10 cellular contexts compared by ENCODE assay signal in genomic region chr16:89314357-89314756, GRCh38.
A peak's percentile ranks its signal among the peaks of the same experiment; 100 is the strongest.
DNase-seq lines count a peak whose midpoint lies in the region; ATAC-seq and TF ChIP-seq lines count a peak whose summit lies in the region.
"Had no signal": no experiment of that assay in that cellular context is flagged by ENCODE, and none has a peak within 500 bp of the region (broad histone marks: within the 10 kb centered on the region; RNA-seq: fewer than 3 reads in every experiment).

No MANE protein-coding gene starts in this region.

- peaks cover 31% of the 10 kb centered on the region for H4K20me1 ChIP-seq in osteoblast (ENCODE audit: insufficient read depth, low read length)

- H3K79me2 ChIP-seq in osteoblast (ENCODE audit: insufficient read depth, low read length), result peaks cover 100% of the 10 kb centered on the region

- H3K27me3 Mint-ChIP-seq in CD4-positive, alpha-beta memory T cell, result no peaks in the 10 kb centered on the region
- H3K27me3 Mint-ChIP-seq in activated CD4-positive, alpha-beta T cell treated with anti-CD3 and anti-CD28 coated beads for 36 hours, result no peaks in the 10 kb centered on the region

- peaks cover 0 to 31% of the 10 kb centered on the region in 2 donors for H3K36me3 Mint-ChIP-seq in CD4-positive, alpha-beta memory T cell
- peaks cover 50% of the 10 kb centered on the region for H3K36me3 Mint-ChIP-seq in activated CD4-positive, alpha-beta T cell treated with anti-CD3 and anti-CD28 coated beads for 36 hours (ENCODE audit: low read depth)

- no peak overlapping the region for H2AFZ ChIP-seq in osteoblast (ENCODE audit: low read length)

- H3K27me3 ChIP-seq in CD4-positive, alpha-beta memory T cell (ENCODE audit: insufficient read depth, low read length), result no peaks in the 10 kb centered on the region
- H3K27me3 ChIP-seq in osteoblast (ENCODE audit: insufficient read depth, low read length) (no peaks in the 10 kb centered on the region), MG63 (no peaks in the 10 kb centered on the region)

- H3K4me1 ChIP-seq in CD4-positive, alpha-beta memory T cell (ENCODE audit: insufficient read depth, low read length), result peaks cover 98% of the 10 kb centered on the region
- peaks cover 28% of the 10 kb centered on the region for H3K4me1 ChIP-seq in osteoblast (ENCODE audit: insufficient read depth, low read length)

- POLR2A ChIA-PET in CD4-positive, alpha-beta memory T cell (lab: Charles Lee; ENCODE audit: partially characterized antibody), result interaction anchor here (1.1 to 4.7 kb wide), 15 partner anchors 10 to 559 kb away, joined by 3 to 39 read pairs (median 13); partner anchors contain the start of genes ANKRD11, SPG7 and TCF25
- POLR2A ChIA-PET in activated CD4-positive, alpha-beta T cell treated with anti-CD3 and anti-CD28 coated beads for 36 hours (lab: Charles Lee), result interaction anchor here (1.0 to 1.2 kb wide), 2 partner anchors 10 to 45 kb away, joined by 3 read pairs; no protein-coding TSS in a partner anchor

- no peaks in the 10 kb centered on the region for H3K9me3 ChIP-seq in CD4-positive, alpha-beta memory T cell (ENCODE audit: control insufficient read depth in 1 of 2, low read length in 2 of 2)
- H3K9me3 ChIP-seq in osteoblast (ENCODE audit: low read depth, low read length) (no peaks in the 10 kb centered on the region), MG63 (no peaks in the 10 kb centered on the region)

- intact Hi-C loops in CD4-positive, alpha-beta memory T cell (cut with micrococcal nuclease), result loop anchor here (1.0 kb wide), 1 partner anchor 194 kb away; the partner anchor contains the start of gene SPG7
- intact Hi-C loops in activated CD4-positive, alpha-beta T cell treated with anti-CD3 and anti-CD28 coated beads for 36 hours (cut with DNase I, micrococcal nuclease), result no loop called here

- H3K4me3 Mint-ChIP-seq in CD4-positive, alpha-beta memory T cell, result peak overlapping the region; percentile 79 to 90 (median 83)
- H3K4me3 Mint-ChIP-seq in activated CD4-positive, alpha-beta T cell treated with anti-CD3 and anti-CD28 coated beads for 36 hours, result peak overlapping the region; percentile 60
- H3K4me3 Mint-ChIP-seq: nephron had no signal

- peak overlapping the region; percentile 87 for H3K27ac ChIP-seq in CD4-positive, alpha-beta memory T cell (ENCODE audit: low read depth, low read length)
- H3K27ac ChIP-seq in osteoblast (ENCODE audit: low read depth, low read length), result no peak overlapping the region

- peaks cover 0 to 5% (median 0%) of the 10 kb centered on the region in 8 donors for H3K9me3 Mint-ChIP-seq in CD4-positive, alpha-beta memory T cell
- H3K9me3 Mint-ChIP-seq in activated CD4-positive, alpha-beta T cell treated with anti-CD3 and anti-CD28 coated beads for 36 hours (ENCODE audit: low read depth), result no peaks in the 10 kb centered on the region
- H3K9me3 Mint-ChIP-seq: nephron had no signal

- peak overlapping the region; percentile 95 to 100 (median 98) for H3K27ac Mint-ChIP-seq in CD4-positive, alpha-beta memory T cell
- H3K27ac Mint-ChIP-seq in activated CD4-positive, alpha-beta T cell treated with anti-CD3 and anti-CD28 coated beads for 36 hours, result peak overlapping the region; percentile 97

- peaks cover 16% of the 10 kb centered on the region for H3K36me3 ChIP-seq in CD4-positive, alpha-beta memory T cell (ENCODE audit: insufficient read depth, low read length)
- H3K36me3 ChIP-seq in osteoblast (ENCODE audit: insufficient read depth, low read length), result peaks cover 16% of the 10 kb centered on the region
- H3K36me3 ChIP-seq in MG63, result peaks cover 20% of the 10 kb centered on the region

- peak overlapping the region in 1 of 2 donors; percentile 33 for H3K4me3 ChIP-seq in CD4-positive, alpha-beta memory T cell (ENCODE audit: low read length in 2 of 2)
- H3K4me3 ChIP-seq in osteoblast (ENCODE audit: insufficient read depth, low read length), result no peak overlapping the region
- no peak overlapping the region for H3K4me3 ChIP-seq in MG63

- TF ChIP-seq CTCF in osteoblast (IDR thresholded peaks at IDR 0.05; ENCODE audit: extremely low read depth, low read depth, low read length), result no peak

- CTCF ChIA-PET in CD4-positive, alpha-beta memory T cell (lab: Charles Lee; ENCODE audit: partially characterized antibody), result interaction anchor here (1.2 to 3.6 kb wide), 5 partner anchors 21 to 242 kb away, joined by 3 to 16 read pairs (median 12); no protein-coding TSS in a partner anchor
- CTCF ChIA-PET in activated CD4-positive, alpha-beta T cell treated with anti-CD3 and anti-CD28 coated beads for 36 hours (lab: Charles Lee), result interaction anchor here (0.6 to 2.0 kb wide), 5 partner anchors 17 to 1189 kb away, joined by 3 to 6 read pairs (median 4); no protein-coding TSS in a partner anchor

- peak; percentile 45 to 83 (median 56) for DNase-seq in CD4-positive, alpha-beta memory T cell
- DNase-seq in activated CD4-positive, alpha-beta T cell treated with anti-CD3 and anti-CD28 coated beads for 36 hours, result peak; percentile 66
- peak; percentile 63 for DNase-seq in central memory CD4-positive, alpha-beta T cell
- DNase-seq in osteoblast (ENCODE audit: insufficient read length, low spot score, missing footprints) (peak; percentile 58), MG63 (no peak), COLO829 (ENCODE audit: low spot score) (no peak), SHP77 treated with DMSO at 0.1 percent for 48 hours (lab: John Stamatoyannopoulos, UW) (no peak), amniotic stem cell (lab: John Stamatoyannopoulos, UW) (no peak)
- DNase-seq: foreskin melanocyte had no signal

- peaks cover 69 to 96% (median 80%) of the 10 kb centered on the region in 4 donors for H3K4me1 Mint-ChIP-seq in CD4-positive, alpha-beta memory T cell
- peaks cover 85% of the 10 kb centered on the region for H3K4me1 Mint-ChIP-seq in activated CD4-positive, alpha-beta T cell treated with anti-CD3 and anti-CD28 coated beads for 36 hours

- no peak overlapping the region for H3K4me2 ChIP-seq in osteoblast (ENCODE audit: insufficient read depth, low read length)

- ATAC-seq in activated CD4-positive, alpha-beta T cell treated with anti-CD3 and anti-CD28 coated beads for 36 hours, result peak; percentile 37

Comparison
In these comparisons a context has a peak if more than half of its experiments do, and no peak if none do; other contexts are left out.
1. DNase-seq: peak in CD4-positive, alpha-beta memory T cell (5 of 5), activated CD4-positive, alpha-beta T cell treated with anti-CD3 and anti-CD28 coated beads for 36 hours (single experiment), central memory CD4-positive, alpha-beta T cell (single experiment) and osteoblast (single experiment); none in MG63 (single experiment), COLO829 (single experiment), SHP77 treated with DMSO at 0.1 percent for 48 hours (single experiment) and amniotic stem cell (single experiment).